Comparison of ENCODE assay signal across 25 cellular contexts in genomic region chr2:112916625-112917024, GRCh38. TPM values are rescaled to one million over a fixed set of nuclear protein-coding genes. Genes with fewer than 3 reads are reported as not detected.
DNase-seq lines count a peak whose midpoint lies in the region; ATAC-seq and TF ChIP-seq lines count a peak whose summit lies in the region.
"Had no signal": no experiment of that assay in that cellular context is flagged by ENCODE, and none has a peak within 500 bp of the region (broad histone marks: within the 10 kb centered on the region; RNA-seq: fewer than 3 reads in every experiment).

No MANE protein-coding gene starts in this region.

- no peak overlapping the region for H3K4me3 ChIP-seq in H7 (ENCODE audit: insufficient read depth, low read depth, low read length)
- H3K4me3 ChIP-seq in gastroesophageal sphincter = no peak overlapping the region
- H3K4me3 ChIP-seq: cardiac muscle cell, sigmoid colon, SK-N-MC had no signal

- intact Hi-C loops in activated CD4-positive, alpha-beta T cell treated with anti-CD3 and anti-CD28 coated beads, Interleukin-2, amount 10 ng/mL, durations not matched to agents 24 days and 14 days (cut with micrococcal nuclease) = loop anchor here (5.0 kb wide), 3 partner anchors 81 to 186 kb away; no protein-coding TSS in a partner anchor
- intact Hi-C loops in activated T-helper 1 cell treated with anti-CD3 and anti-CD28 coated beads, Interleukin-12 subunit alpha, Interleukin-12 subunit beta, Interleukin-2, Interleukin-4 antibody, amounts not matched to agents 30 ng/mL and 10 ng/mL and 1 ng/mL, durations not matched to agents 14 hours and 24 hours and 36 hours (cut with micrococcal nuclease) = loop anchor here (1.0 to 5.0 kb wide), 4 partner anchors 32 to 203 kb away; no protein-coding TSS in a partner anchor
- intact Hi-C loops in Right ventricle myocardium superior (cut with DNase I) = no loop called here

- no peaks in the 10 kb centered on the region for H3K9me3 Mint-ChIP-seq in activated CD4-positive, alpha-beta T cell treated with anti-CD3 and anti-CD28 coated beads, Interleukin-2, amount 10 ng/mL, durations not matched to agents 24 days and 14 days
- H3K9me3 Mint-ChIP-seq in activated T-helper 1 cell treated with anti-CD3 and anti-CD28 coated beads, Interleukin-12 subunit alpha, Interleukin-12 subunit beta, Interleukin-2, Interleukin-4 antibody, amounts not matched to agents 30 ng/mL and 10 ng/mL and 1 ng/mL, durations not matched to agents 14 hours and 24 hours and 36 hours = no peaks in the 10 kb centered on the region
- peaks cover 0 to 11% (median 0%) of the 10 kb centered on the region in 9 donors for H3K9me3 Mint-ChIP-seq in naive thymus-derived CD8-positive, alpha-beta T cell
- H3K9me3 Mint-ChIP-seq: dendritic cell treated with granulocyte-macrophage colony-stimulating factor and Interleukin-4, amounts not matched to agents 40 ng/mL and 50 ng/mL, for 4 days had no signal

- no peaks in the 10 kb centered on the region for H3K4me1 ChIP-seq in gastroesophageal sphincter
- H3K4me1 ChIP-seq: sigmoid colon had no signal

- no peak for ATAC-seq in naive thymus-derived CD8-positive, alpha-beta T cell
- ATAC-seq in Right ventricle myocardium superior (ENCODE audit: poor library complexity) (no peak), gastroesophageal sphincter (no peak), GM19324 (IDR thresholded peaks at IDR 0.05; ENCODE audit: low FRiP score, unreplicated experiment) (no peak)

- no peak overlapping the region for H3K27ac ChIP-seq in gastroesophageal sphincter
- H3K27ac ChIP-seq: cardiac muscle cell, KMS-11, sigmoid colon, SK-N-MC had no signal

- no peaks in the 10 kb centered on the region for H3K36me3 Mint-ChIP-seq in activated CD4-positive, alpha-beta T cell treated with anti-CD3 and anti-CD28 coated beads, Interleukin-2, amount 10 ng/mL, durations not matched to agents 24 days and 14 days (ENCODE audit: low read depth)
- no peaks in the 10 kb centered on the region for H3K36me3 Mint-ChIP-seq in activated T-helper 1 cell treated with anti-CD3 and anti-CD28 coated beads, Interleukin-12 subunit alpha, Interleukin-12 subunit beta, Interleukin-2, Interleukin-4 antibody, amounts not matched to agents 30 ng/mL and 10 ng/mL and 1 ng/mL, durations not matched to agents 14 hours and 24 hours and 36 hours (ENCODE audit: low read depth)
- H3K36me3 Mint-ChIP-seq in naive thymus-derived CD8-positive, alpha-beta T cell = no peaks in the 10 kb centered on the region

- no peak for TF ChIP-seq EP300 in gastroesophageal sphincter (IDR thresholded peaks at IDR 0.05)

- no peak for DNase-seq in activated CD4-positive, alpha-beta T cell treated with anti-CD3 and anti-CD28 coated beads, Interleukin-2, amount 10 ng/mL, durations not matched to agents 24 days and 14 days
- DNase-seq in activated CD4-positive, alpha-beta T cell treated with anti-CD3 and anti-CD28 coated beads, Interleukin-2, amount 50 U/mL, for 1 hour = no peak
- DNase-seq in H7 = peak; percentile 1
- DNase-seq in activated T-helper 1 cell treated with anti-CD3 and anti-CD28 coated beads, Interleukin-12 subunit alpha, Interleukin-12 subunit beta, Interleukin-2, Interleukin-4 antibody, amounts not matched to agents 30 ng/mL and 10 ng/mL and 1 ng/mL, durations not matched to agents 14 hours and 24 hours and 36 hours (ENCODE audit: low spot score) = no peak
- DNase-seq in naive thymus-derived CD8-positive, alpha-beta T cell = no peak
- DNase-seq in Right ventricle myocardium superior = no peak
- DNase-seq: activated gamma-delta T cell treated with Interleukin-2 at 50 U/mL for 16 hours, GF-D8, head of caudate nucleus, NCI-H1694, NCI-H69, posterior cingulate gyrus, RPMI8226, sigmoid colon had no signal

- TF ChIP-seq POLR2A in gastroesophageal sphincter (IDR thresholded peaks at IDR 0.05) = no peak

- WGBS in gastroesophageal sphincter (ENCODE audit: low coverage in 1 of 2), 2 donors = 67 to 83% methylated on average over 1 of the region's 1 CpG

- H3K27me3 Mint-ChIP-seq in activated CD4-positive, alpha-beta T cell treated with anti-CD3 and anti-CD28 coated beads, Interleukin-2, amount 10 ng/mL, durations not matched to agents 24 days and 14 days = no peaks in the 10 kb centered on the region
- H3K27me3 Mint-ChIP-seq in activated T-helper 1 cell treated with anti-CD3 and anti-CD28 coated beads, Interleukin-12 subunit alpha, Interleukin-12 subunit beta, Interleukin-2, Interleukin-4 antibody, amounts not matched to agents 30 ng/mL and 10 ng/mL and 1 ng/mL, durations not matched to agents 14 hours and 24 hours and 36 hours (ENCODE audit: insufficient read depth) = peaks cover 6% of the 10 kb centered on the region
- H3K27me3 Mint-ChIP-seq in naive thymus-derived CD8-positive, alpha-beta T cell = peaks cover 0 to 3% (median 0%) of the 10 kb centered on the region in 5 donors

- H3K9me3 ChIP-seq in gastroesophageal sphincter = peaks cover 0 to 7% (median 0%) of the 10 kb centered on the region in 3 donors
- H3K9me3 ChIP-seq: sigmoid colon had no signal

- H3K27me3 ChIP-seq in H7 (ENCODE audit: control insufficient read depth, insufficient read depth, low read length) = peaks cover 1% of the 10 kb centered on the region; the same call in 1 of the 2 replicates
- H3K27me3 ChIP-seq in gastroesophageal sphincter = no peaks in the 10 kb centered on the region
- H3K27me3 ChIP-seq: cardiac muscle cell, sigmoid colon had no signal

- peaks cover 32% of the 10 kb centered on the region for H3K4me1 Mint-ChIP-seq in activated CD4-positive, alpha-beta T cell treated with anti-CD3 and anti-CD28 coated beads, Interleukin-2, amount 10 ng/mL, durations not matched to agents 24 days and 14 days
- peaks cover 41% of the 10 kb centered on the region for H3K4me1 Mint-ChIP-seq in activated T-helper 1 cell treated with anti-CD3 and anti-CD28 coated beads, Interleukin-12 subunit alpha, Interleukin-12 subunit beta, Interleukin-2, Interleukin-4 antibody, amounts not matched to agents 30 ng/mL and 10 ng/mL and 1 ng/mL, durations not matched to agents 14 hours and 24 hours and 36 hours (ENCODE audit: low read depth)
- H3K4me1 Mint-ChIP-seq in naive thymus-derived CD8-positive, alpha-beta T cell = peaks cover 2 to 31% (median 8%) of the 10 kb centered on the region in 4 donors

- POLR2A ChIA-PET in naive thymus-derived CD8-positive, alpha-beta T cell (lab: Charles Lee) = no interaction called here

- H3K4me3 Mint-ChIP-seq in activated CD4-positive, alpha-beta T cell treated with anti-CD3 and anti-CD28 coated beads, Interleukin-2, amount 10 ng/mL, durations not matched to agents 24 days and 14 days = no peak overlapping the region
- peak overlapping the region; percentile 43 for H3K4me3 Mint-ChIP-seq in activated T-helper 1 cell treated with anti-CD3 and anti-CD28 coated beads, Interleukin-12 subunit alpha, Interleukin-12 subunit beta, Interleukin-2, Interleukin-4 antibody, amounts not matched to agents 30 ng/mL and 10 ng/mL and 1 ng/mL, durations not matched to agents 14 hours and 24 hours and 36 hours
- no peak overlapping the region for H3K4me3 Mint-ChIP-seq in naive thymus-derived CD8-positive, alpha-beta T cell
- H3K4me3 Mint-ChIP-seq: dendritic cell treated with granulocyte-macrophage colony-stimulating factor and Interleukin-4, amounts not matched to agents 40 ng/mL and 50 ng/mL, for 4 days had no signal

- peak overlapping the region; percentile 85 for H3K27ac Mint-ChIP-seq in activated CD4-positive, alpha-beta T cell treated with anti-CD3 and anti-CD28 coated beads, Interleukin-2, amount 10 ng/mL, durations not matched to agents 24 days and 14 days
- H3K27ac Mint-ChIP-seq in activated T-helper 1 cell treated with anti-CD3 and anti-CD28 coated beads, Interleukin-12 subunit alpha, Interleukin-12 subunit beta, Interleukin-2, Interleukin-4 antibody, amounts not matched to agents 30 ng/mL and 10 ng/mL and 1 ng/mL, durations not matched to agents 14 hours and 24 hours and 36 hours = peak overlapping the region; percentile 92
- peak overlapping the region in 8 of 10 donors; percentile 28 to 92 (median 55) for H3K27ac Mint-ChIP-seq in naive thymus-derived CD8-positive, alpha-beta T cell
- H3K27ac Mint-ChIP-seq: dendritic cell treated with granulocyte-macrophage colony-stimulating factor and Interleukin-4, amounts not matched to agents 40 ng/mL and 50 ng/mL, for 4 days had no signal

- H3K36me3 ChIP-seq in H7 (replicated peaks; ENCODE audit: control insufficient read depth, insufficient read depth, low read length) (no peaks in the 10 kb centered on the region), gastroesophageal sphincter (no peaks in the 10 kb centered on the region)
- H3K36me3 ChIP-seq: cardiac muscle cell, sigmoid colon had no signal

- TF ChIP-seq CTCF in gastroesophageal sphincter (IDR thresholded peaks at IDR 0.05) = no peak

RNA-seq across cellular contexts. Expression of gene IL37, which starts 5.7 kb away (rescaled TPM):
- not detected in 2 replicates for total RNA-seq in activated CD4-positive, alpha-beta T cell treated with anti-CD3 and anti-CD28 coated beads, Interleukin-2, amount 10 ng/mL, durations not matched to agents 24 days and 14 days
- total RNA-seq in H7 (2014; rRNA removed; shearing (Covaris generic)) = 0.62 and 1.00 TPM in 2 replicates
- not detected in 2 replicates for total RNA-seq in activated T-helper 1 cell treated with anti-CD3 and anti-CD28 coated beads, Interleukin-12 subunit alpha, Interleukin-12 subunit beta, Interleukin-2, Interleukin-4 antibody, amounts not matched to agents 30 ng/mL and 10 ng/mL and 1 ng/mL, durations not matched to agents 14 hours and 24 hours and 36 hours
- total RNA-seq in naive thymus-derived CD8-positive, alpha-beta T cell = not detected
- polyA plus RNA-seq in naive thymus-derived CD8-positive, alpha-beta T cell = not detected
- total RNA-seq in Right ventricle myocardium superior = not detected
- total RNA-seq in gastroesophageal sphincter = not detected
- total RNA-seq: A172, cardiac muscle cell, H1, sigmoid colon, subcutaneous adipose tissue, ureter had no signal
- polyA plus RNA-seq: cardiac muscle cell, neural cell had no signal
